In genomic region chr1:15952317-15953258, GRCh38 we compare ENCODE assay signal across 8 cellular contexts. TPM values are rescaled to one million over a fixed set of nuclear protein-coding genes. Genes with fewer than 3 reads are reported as not detected.
DNase-seq lines count a peak whose midpoint lies in the region; ATAC-seq, FAIRE-seq and TF ChIP-seq lines count a peak whose summit lies in the region.

No MANE protein-coding gene starts in this region.

- H3K4me1 Mint-ChIP-seq in activated naive CD8-positive, alpha-beta T cell treated with anti-CD3 and anti-CD28 coated beads, Interleukin-2, amount 50 U/mL, for 24 hours: peaks cover 96% of the 10 kb centered on the region

- peak overlapping the region; percentile 31 for H3K4me2 ChIP-seq in mesenchymal stem cell (ENCODE audit: low read length, poor library complexity, severe bottlenecking)

- ATAC-seq in activated naive CD8-positive, alpha-beta T cell treated with anti-CD3 and anti-CD28 coated beads, Interleukin-2, amount 50 U/mL, for 24 hours: peak; percentile 8
- ATAC-seq in GM21619 (IDR thresholded peaks at IDR 0.05; ENCODE audit: unreplicated experiment) (no peak), HG03354 (IDR thresholded peaks at IDR 0.05; ENCODE audit: poor library complexity, severe bottlenecking, unreplicated experiment) (no peak)

- H3K27ac ChIP-seq in mesenchymal stem cell (ENCODE audit: low read length, poor library complexity, severe bottlenecking): peak overlapping the region; percentile 97
- no peak overlapping the region for H3K27ac ChIP-seq in effector memory CD4-positive, alpha-beta T cell (ENCODE audit: insufficient read depth, low read length, poor library complexity, severe bottlenecking)

- H2BK120ac ChIP-seq in mesenchymal stem cell (ENCODE audit: low read depth, low read length): no peak overlapping the region

- peak overlapping the region; percentile 73 to 91 for H2BK12ac ChIP-seq in mesenchymal stem cell (ENCODE audit: low read length in 2 of 2)

- H3K4me3 Mint-ChIP-seq in activated naive CD8-positive, alpha-beta T cell treated with anti-CD3 and anti-CD28 coated beads, Interleukin-2, amount 50 U/mL, for 24 hours: peak overlapping the region; percentile 78

- no peak for TF ChIP-seq CTCF in AG10803 (conservative IDR thresholded peaks at IDR 0.05; ENCODE audit: low read length)

- peaks cover 58% of the 10 kb centered on the region for H3K4me1 ChIP-seq in mesenchymal stem cell (ENCODE audit: control insufficient read depth, insufficient read depth, low read depth, low read length)
- H3K4me1 ChIP-seq in effector memory CD4-positive, alpha-beta T cell (ENCODE audit: control insufficient read depth, insufficient read depth, low read length, poor library complexity, severe bottlenecking): peaks cover 46% of the 10 kb centered on the region

- H3K14ac ChIP-seq in mesenchymal stem cell (ENCODE audit: low read length in 2 of 2): no peak overlapping the region

- H3K79me1 ChIP-seq in mesenchymal stem cell (replicated peaks; ENCODE audit: low read length, poor library complexity, severe bottlenecking): peaks cover 6% of the 10 kb centered on the region

- DNase-seq in AG10803 (ENCODE audit: low read depth) (peak; percentile 86), HTR-8/SVneo (ENCODE audit: insufficient read length, low spot score) (peak; percentile 84), mesenchymal stem cell (peak; percentile 97), midbrain (lab: John Stamatoyannopoulos, UW) (no peak)
- peak; percentile 61 for DNase-seq in activated naive CD8-positive, alpha-beta T cell treated with anti-CD3 and anti-CD28 coated beads, Interleukin-2, amount 50 U/mL, for 24 hours
- DNase-seq in effector memory CD4-positive, alpha-beta T cell: no peak

- H3K27me3 Mint-ChIP-seq in activated naive CD8-positive, alpha-beta T cell treated with anti-CD3 and anti-CD28 coated beads, Interleukin-2, amount 50 U/mL, for 24 hours: no peaks in the 10 kb centered on the region

- 36% methylated on average over 26 of the region's 27 CpGs for WGBS in mesenchymal stem cell

- H3K36me3 ChIP-seq in mesenchymal stem cell (ENCODE audit: control insufficient read depth in 1 of 2, insufficient read depth in 2 of 2, low read depth in 1 of 2, low read length in 2 of 2): peaks cover 12 to 19% of the 10 kb centered on the region in 2 experiments
- H3K36me3 ChIP-seq in effector memory CD4-positive, alpha-beta T cell (ENCODE audit: control insufficient read depth, insufficient read depth, low read length): no peaks in the 10 kb centered on the region

- peak overlapping the region; percentile 42 to 48 for H3K4ac ChIP-seq in mesenchymal stem cell (ENCODE audit: low read depth in 1 of 2, low read length in 2 of 2)

- H3K4me3 ChIP-seq in AG10803 (ENCODE audit: low read length): no peak overlapping the region; the same call in 1 of the 2 replicates
- peak overlapping the region in 1 of 2 experiments; percentile 32 for H3K4me3 ChIP-seq in mesenchymal stem cell (ENCODE audit: insufficient read depth in 1 of 2, low read depth in 1 of 2, low read length in 2 of 2)
- no peak overlapping the region for H3K4me3 ChIP-seq in effector memory CD4-positive, alpha-beta T cell (ENCODE audit: insufficient read depth, low read depth, low read length, poor library complexity, severe bottlenecking)

- peak overlapping the region; percentile 37 to 94 for H3K18ac ChIP-seq in mesenchymal stem cell (ENCODE audit: low read depth in 1 of 2, low read length in 2 of 2)

- H2BK15ac ChIP-seq in mesenchymal stem cell (ENCODE audit: low read depth, poor library complexity, severe bottlenecking): no peak overlapping the region

- peak overlapping the region; percentile 24 for H2AK5ac ChIP-seq in mesenchymal stem cell (ENCODE audit: low read length, severe bottlenecking)

- peak overlapping the region; percentile 1 for H4K8ac ChIP-seq in mesenchymal stem cell (ENCODE audit: low read length)

- peak overlapping the region; percentile 70 for H2BK5ac ChIP-seq in mesenchymal stem cell (ENCODE audit: low read depth, low read length, poor library complexity, severe bottlenecking)

- H3K27me3 ChIP-seq in mesenchymal stem cell (ENCODE audit: control insufficient read depth in 1 of 2, insufficient read depth in 1 of 2, low read length in 2 of 2): no peaks in the 10 kb centered on the region
- no peaks in the 10 kb centered on the region for H3K27me3 ChIP-seq in effector memory CD4-positive, alpha-beta T cell (replicated peaks; ENCODE audit: control insufficient read depth, insufficient read depth, low read length, poor library complexity, severe bottlenecking)

- no peaks in the 10 kb centered on the region for H3K9me3 Mint-ChIP-seq in activated naive CD8-positive, alpha-beta T cell treated with anti-CD3 and anti-CD28 coated beads, Interleukin-2, amount 50 U/mL, for 24 hours

- H4K91ac ChIP-seq in mesenchymal stem cell (ENCODE audit: low read length): peak overlapping the region; percentile 70

- H3K27ac Mint-ChIP-seq in activated naive CD8-positive, alpha-beta T cell treated with anti-CD3 and anti-CD28 coated beads, Interleukin-2, amount 50 U/mL, for 24 hours: peak overlapping the region; percentile 100

- peak overlapping the region; percentile 94 for H3K9ac ChIP-seq in mesenchymal stem cell (ENCODE audit: low read length)

- H3K36me3 Mint-ChIP-seq in activated naive CD8-positive, alpha-beta T cell treated with anti-CD3 and anti-CD28 coated beads, Interleukin-2, amount 50 U/mL, for 24 hours (ENCODE audit: low read depth): peaks cover 43% of the 10 kb centered on the region

- FAIRE-seq in HTR-8/SVneo (lab: Jason Lieb, UNC): peak; percentile 52

- no peak overlapping the region for H2AFZ ChIP-seq in mesenchymal stem cell (ENCODE audit: low read depth, low read length)

- H3K23ac ChIP-seq in mesenchymal stem cell (ENCODE audit: low read length in 2 of 2): no peak overlapping the region

- no peaks in the 10 kb centered on the region for H3K9me3 ChIP-seq in mesenchymal stem cell (ENCODE audit: control insufficient read depth, low read length)
- H3K9me3 ChIP-seq in effector memory CD4-positive, alpha-beta T cell (ENCODE audit: control insufficient read depth, low read length): no peaks in the 10 kb centered on the region

RNA-seq across cellular contexts. Expression of gene ZBTB17, which starts 23.3 kb away (rescaled TPM):
- 17.2 TPM for polyA plus RNA-seq in mesenchymal stem cell (2013, experiment 1 of 2)
- polyA plus RNA-seq in mesenchymal stem cell (2013, experiment 2 of 2): 16.9 TPM

RNA-seq across cellular contexts. Expression of gene SRARP, which starts 51.4 kb away (rescaled TPM):
- polyA plus RNA-seq in mesenchymal stem cell (2013, experiment 1 of 2): not detected
- not detected for polyA plus RNA-seq in mesenchymal stem cell (2013, experiment 2 of 2)

Comparison
In these comparisons a context has a peak if more than half of its experiments do, and no peak if none do; other contexts are left out.
1. DNase-seq: peak in AG10803 (single experiment), HTR-8/SVneo (single experiment), activated naive CD8-positive, alpha-beta T cell treated with anti-CD3 and anti-CD28 coated beads, Interleukin-2, amount 50 U/mL, for 24 hours (single experiment) and mesenchymal stem cell (single experiment); none in midbrain (single experiment) and effector memory CD4-positive, alpha-beta T cell (0 of 3).